In the genomic region with DNA sequence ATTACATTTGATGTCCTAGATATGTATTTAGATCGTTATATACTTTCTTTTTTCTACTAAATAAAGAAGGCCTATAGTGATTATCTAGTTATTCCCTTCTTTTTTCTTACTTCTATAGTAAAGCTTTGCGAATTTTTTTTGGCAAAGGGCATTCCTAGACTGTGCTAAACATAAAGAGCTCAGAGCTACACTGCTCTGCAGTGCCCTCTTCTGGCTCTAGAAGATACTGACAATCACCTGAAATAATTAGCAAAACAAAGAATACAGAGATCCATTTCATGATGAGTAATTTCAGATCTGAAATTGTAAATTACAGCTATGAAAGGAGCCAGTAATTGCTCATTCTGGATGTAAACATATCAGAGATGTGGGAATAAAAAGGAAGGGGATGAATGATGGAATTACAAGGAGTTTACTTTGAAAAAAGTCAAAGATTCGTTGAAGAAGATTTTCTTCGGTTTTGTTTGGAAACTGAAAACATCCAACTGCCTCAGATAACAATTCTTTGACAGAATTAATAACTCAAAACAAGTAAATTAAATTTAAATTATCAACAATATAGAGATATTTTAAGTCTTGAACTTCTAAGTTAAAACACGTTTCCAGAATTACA, we compare ENCODE assay signal across 10 cellular contexts.
DNase-seq lines count a peak whose midpoint lies in the region; ATAC-seq and TF ChIP-seq lines count a peak whose summit lies in the region.
"Had no signal": no experiment of that assay in that cellular context is flagged by ENCODE, and none has a peak within 500 bp of the region (broad histone marks: within the 10 kb centered on the region; RNA-seq: fewer than 3 reads in every experiment).

No MANE protein-coding gene starts in this region.

- H3K4me3 ChIP-seq in uterus = no peak overlapping the region
- H3K4me3 ChIP-seq: BLaER1 had no signal

- TF ChIP-seq CTCF in MCF 10A (IDR thresholded peaks at IDR 0.05; ENCODE audit: unreplicated experiment) (peak; percentile 85), uterus (IDR thresholded peaks at IDR 0.05) (peak; percentile 22 to 52 (median 45))

- intact Hi-C loops in MCF 10A (cut with micrococcal nuclease) = loop anchor here (1.0 to 5.0 kb wide), 3 partner anchors 406 to 1471 kb away; no protein-coding TSS in a partner anchor
- intact Hi-C loops in uterus (cut with DNase I; ENCODE audit: low total_unique reads) = no loop called here

- H3K36me3 Mint-ChIP-seq in MCF 10A (ENCODE audit: insufficient read depth, unreplicated experiment) = no peaks in the 10 kb centered on the region
- H3K36me3 Mint-ChIP-seq: activated naive CD8-positive, alpha-beta T cell had no signal

- no peaks in the 10 kb centered on the region for H3K27me3 ChIP-seq in uterus
- H3K27me3 ChIP-seq: BLaER1 had no signal

- BruUV-seq in MCF 10A (replicated peaks; lab: Mats Ljungman, UMichigan) = no TSS peak

- no peaks in the 10 kb centered on the region for H3K9me3 Mint-ChIP-seq in MCF 10A (ENCODE audit: unreplicated experiment)

- H3K27ac ChIP-seq in uterus = no peak overlapping the region
- H3K27ac ChIP-seq: BLaER1 had no signal

- H3K4me3 Mint-ChIP-seq in MCF 10A (ENCODE audit: unreplicated experiment) = no peak overlapping the region
- H3K4me3 Mint-ChIP-seq: activated naive CD8-positive, alpha-beta T cell had no signal

- ATAC-seq in GM19328 (IDR thresholded peaks at IDR 0.05; ENCODE audit: unreplicated experiment) = peak; percentile 53
- ATAC-seq in HG03378 (IDR thresholded peaks at IDR 0.05; ENCODE audit: unreplicated experiment) = peak; percentile 80

- CTCF ChIA-PET in MCF 10A (lab: Yijun Ruan, JAX) = interaction anchor here (0.6 to 3.4 kb wide), 38 partner anchors 9 to 1251 kb away, joined by 3 to 29 read pairs (median 4); no protein-coding TSS in a partner anchor

- peaks cover 20% of the 10 kb centered on the region for H3K27me3 Mint-ChIP-seq in MCF 10A (ENCODE audit: insufficient read depth, unreplicated experiment)

- TF ChIP-seq POLR2A in uterus (IDR thresholded peaks at IDR 0.05) = no peak

- H3K4me1 ChIP-seq in uterus = no peaks in the 10 kb centered on the region
- H3K4me1 ChIP-seq: BLaER1 had no signal

- POLR2A ChIA-PET in MCF 10A (lab: Yijun Ruan, JAX) = interaction anchor here (0.6 to 1.4 kb wide), 2 partner anchors 555 to 951 kb away, joined by 3 to 4 read pairs; no protein-coding TSS in a partner anchor

- no peaks in the 10 kb centered on the region for H3K9me3 ChIP-seq in uterus
- H3K9me3 ChIP-seq: BLaER1 had no signal

- DNase-seq in DMS53 (lab: John Stamatoyannopoulos, UW) = peak; percentile 41
- no peak for DNase-seq in DMS53 treated with DMSO at 0.1 percent for 48 hours (lab: John Stamatoyannopoulos, UW; ENCODE audit: unreplicated experiment)
- DNase-seq in NCI-H774 (lab: John Stamatoyannopoulos, UW) = peak; percentile 22
- peak; percentile 73 for DNase-seq in MCF 10A (ENCODE audit: unreplicated experiment)
- DNase-seq in kidney glomerular epithelial cell (lab: John Stamatoyannopoulos, UW) = peak; percentile 56
- no peak for DNase-seq in uterus

- no peak overlapping the region for H3K27ac Mint-ChIP-seq in MCF 10A (ENCODE audit: low read depth, unreplicated experiment)
- H3K27ac Mint-ChIP-seq: activated naive CD8-positive, alpha-beta T cell had no signal

- no peaks in the 10 kb centered on the region for H3K4me1 Mint-ChIP-seq in MCF 10A (ENCODE audit: insufficient read depth, unreplicated experiment)

- H3K36me3 ChIP-seq in uterus = no peaks in the 10 kb centered on the region
- H3K36me3 ChIP-seq: BLaER1 had no signal

Comparison
In these comparisons a context has a peak if more than half of its experiments do, and no peak if none do; other contexts are left out.
1. DNase-seq: peak in DMS53 (single experiment), NCI-H774 (single experiment), MCF 10A (single experiment) and kidney glomerular epithelial cell (single experiment); none in DMS53 treated with DMSO at 0.1 percent for 48 hours (single experiment) and uterus (0 of 2).